In the genomic region with DNA sequence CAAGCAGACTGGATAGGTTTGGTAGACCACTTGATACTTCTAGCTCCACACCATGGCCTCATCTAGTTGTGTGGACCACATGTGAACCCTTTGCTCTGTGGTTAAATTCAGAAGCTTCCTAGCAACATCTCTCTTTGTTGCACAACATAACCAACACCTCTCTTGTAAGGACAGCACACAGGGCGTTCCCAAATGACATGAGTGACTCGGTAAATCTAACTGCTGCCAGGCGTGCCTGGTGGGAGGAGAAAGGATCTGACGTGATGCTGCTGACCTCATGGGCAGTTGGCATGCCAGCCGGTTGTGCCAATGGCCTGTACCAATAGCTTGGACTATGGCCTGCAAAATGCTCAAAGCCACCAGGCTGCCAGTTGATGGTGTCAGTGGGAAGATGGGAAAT, we compare ENCODE assay signal across 20 cellular contexts.
"Had no signal": no experiment of that assay in that cellular context is flagged by ENCODE, and none has a peak within 500 bp of the region (broad histone marks: within the 10 kb centered on the region; RNA-seq: fewer than 3 reads in every experiment).

No MANE protein-coding gene starts in this region.

- DNase-seq: activated CD4-positive, alpha-beta memory T cell treated with anti-CD3 and anti-CD28 coated beads, Interleukin-2, amount 10 ng/mL, durations not matched to agents 7 days and 5 days; activated CD4-positive, CD25-positive, alpha-beta regulatory T cell treated with anti-CD3 and anti-CD28 coated beads, Interleukin-2, amount 50 U/mL, for 72 hours; activated CD8-positive, alpha-beta memory T cell treated with anti-CD3 and anti-CD28 coated beads, Interleukin-2, amount 50 U/mL, for 48 hours; activated naive CD4-positive, alpha-beta T cell; caudate nucleus; cortex of kidney; effector memory CD4-positive, alpha-beta T cell; foreskin fibroblast; heart left ventricle; mucosa of descending colon; psoas muscle; right lobe of liver; spleen; stimulated activated CD4-positive, alpha-beta T cell treated with anti-CD3 and anti-CD28 coated beads, Interleukin-1b, Interleukin-23, amount 100 ng/mL, for 48 hours; transverse colon had no signal

- H3K36me3 Mint-ChIP-seq: stimulated activated memory B cell treated with anti-CD40 and anti-IgM and Interleukin-4, amounts not matched to agents 10 μg/mL and 1 μg/mL and 100 μg/mL, for 72 hours had no signal

- H3K4me1 Mint-ChIP-seq: activated CD4-positive, alpha-beta memory T cell treated with anti-CD3 and anti-CD28 coated beads, Interleukin-2, amount 10 ng/mL, durations not matched to agents 7 days and 5 days; nephron; stimulated activated memory B cell treated with anti-CD40 and anti-IgM and Interleukin-4, amounts not matched to agents 10 μg/mL and 1 μg/mL and 100 μg/mL, for 72 hours had no signal

- H3K36me3 ChIP-seq: heart left ventricle, right lobe of liver, spleen, transverse colon had no signal

- H3K27ac Mint-ChIP-seq: activated CD4-positive, alpha-beta memory T cell treated with anti-CD3 and anti-CD28 coated beads, Interleukin-2, amount 10 ng/mL, durations not matched to agents 7 days and 5 days; activated T-helper 1 cell treated with anti-CD3 and anti-CD28 coated beads, Interleukin-12 subunit alpha, Interleukin-12 subunit beta, Interleukin-2, Interleukin-4 antibody, amounts not matched to agents 30 ng/mL and 10 ng/mL and 1 ng/mL, durations not matched to agents 14 hours and 24 hours and 36 hours; nephron; stimulated activated memory B cell treated with anti-CD40 and anti-IgM and Interleukin-4, amounts not matched to agents 10 μg/mL and 1 μg/mL and 100 μg/mL, for 72 hours; T-helper 2 cell treated with Interferon-gamma antibody and Interleukin-4, amounts not matched to agents 5 μg/mL and 100 μg/mL, for 36 hours had no signal

- H3K4me3 Mint-ChIP-seq: activated CD4-positive, alpha-beta memory T cell treated with anti-CD3 and anti-CD28 coated beads, Interleukin-2, amount 10 ng/mL, durations not matched to agents 7 days and 5 days; activated T-helper 1 cell treated with anti-CD3 and anti-CD28 coated beads, Interleukin-12 subunit alpha, Interleukin-12 subunit beta, Interleukin-2, Interleukin-4 antibody, amounts not matched to agents 30 ng/mL and 10 ng/mL and 1 ng/mL, durations not matched to agents 14 hours and 24 hours and 36 hours; nephron; stimulated activated memory B cell treated with anti-CD40 and anti-IgM and Interleukin-4, amounts not matched to agents 10 μg/mL and 1 μg/mL and 100 μg/mL, for 72 hours; T-helper 2 cell treated with Interferon-gamma antibody and Interleukin-4, amounts not matched to agents 5 μg/mL and 100 μg/mL, for 36 hours had no signal

- H3K4me3 ChIP-seq: heart left ventricle, mucosa of descending colon, psoas muscle, right lobe of liver, spleen, transverse colon had no signal

- H3K27me3 ChIP-seq: heart left ventricle, right lobe of liver, spleen, transverse colon had no signal

- ATAC-seq: left lobe of liver; mucosa of descending colon; right lobe of liver; stimulated activated memory B cell treated with anti-CD40 and anti-IgM and Interleukin-4, amounts not matched to agents 10 μg/mL and 1 μg/mL and 100 μg/mL, for 72 hours had no signal
